In the genomic region with DNA sequence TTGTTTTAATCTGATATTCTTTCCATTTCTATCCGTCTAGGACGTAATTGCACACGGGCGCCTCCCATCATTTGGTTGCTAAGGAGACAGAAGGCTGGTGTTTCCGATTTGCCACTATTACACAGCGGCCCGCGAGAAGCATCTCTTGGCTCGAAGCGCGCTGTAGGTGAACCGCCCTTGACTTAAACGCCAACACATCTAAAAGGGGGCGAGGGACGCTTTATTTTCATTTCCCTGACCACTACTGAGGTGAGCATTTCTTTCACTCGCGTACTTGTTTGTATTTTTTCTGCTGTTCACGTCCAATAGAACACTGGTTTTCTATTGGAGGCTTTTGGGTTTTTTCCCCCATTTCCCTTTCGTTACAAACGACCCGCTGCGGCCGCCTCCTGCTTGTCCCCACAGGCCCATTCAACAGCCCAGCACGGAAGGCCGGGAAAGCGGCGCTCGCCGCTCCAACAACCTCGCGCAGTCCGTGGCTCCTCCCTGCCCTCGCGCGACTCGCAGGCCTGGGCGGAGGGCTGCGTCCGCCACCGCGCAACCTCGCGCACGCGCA, we compare ENCODE assay signal across 8 cellular contexts. TPM values are rescaled to one million over a fixed set of nuclear protein-coding genes. Genes with fewer than 3 reads are reported as not detected.
DNase-seq lines count a peak whose midpoint lies in the region; ATAC-seq and TF ChIP-seq lines count a peak whose summit lies in the region.

No MANE protein-coding gene starts in this region.

- POLR2A ChIA-PET in activated naive CD8-positive, alpha-beta T cell treated with anti-CD3 and anti-CD28 coated beads, Interleukin-2, amount 10 ng/mL, durations not matched to agents 7 days and 5 days (lab: Charles Lee): interaction anchor here (1.2 to 5.1 kb wide), 7 partner anchors 11 to 303 kb away, joined by 3 to 27 read pairs (median 9); partner anchors contain the start of genes RIPK1 and SERPINB1

- peaks cover 39% of the 10 kb centered on the region for H3K79me2 ChIP-seq in GM23248 (ENCODE audit: insufficient read depth)

- H3K36me3 Mint-ChIP-seq in activated naive CD8-positive, alpha-beta T cell treated with anti-CD3 and anti-CD28 coated beads, Interleukin-2, amount 10 ng/mL, durations not matched to agents 7 days and 5 days: peaks cover 4% of the 10 kb centered on the region
- peaks cover 2% of the 10 kb centered on the region for H3K36me3 Mint-ChIP-seq in progenitor cell of endocrine pancreas (ENCODE audit: insufficient read depth)

- H3K27ac Mint-ChIP-seq in activated naive CD8-positive, alpha-beta T cell treated with anti-CD3 and anti-CD28 coated beads, Interleukin-2, amount 10 ng/mL, durations not matched to agents 7 days and 5 days: peak overlapping the region; percentile 95
- H3K27ac Mint-ChIP-seq in progenitor cell of endocrine pancreas: peak overlapping the region; percentile 98

- H3K4me3 ChIP-seq in GM23248: peak overlapping the region; percentile 76
- H3K4me3 ChIP-seq in LNCaP clone FGC (ENCODE audit: low read depth, low read length): peak overlapping the region; percentile 50
- H3K4me3 ChIP-seq in SK-N-MC: peak overlapping the region; percentile 84
- H3K4me3 ChIP-seq in heart right ventricle: peak overlapping the region; percentile 34 to 92 (median 56)

- H3K9ac ChIP-seq in GM23248 (peak overlapping the region; percentile 94), SK-N-MC (ENCODE audit: insufficient read length) (peak overlapping the region; percentile 76)

- no peaks in the 10 kb centered on the region; the same call in 1 of the 2 replicates for H4K20me1 ChIP-seq in GM23248 (ENCODE audit: insufficient read depth)

- no peaks in the 10 kb centered on the region for H3K9me2 ChIP-seq in GM23248 (ENCODE audit: insufficient read depth)

- H3K9me3 ChIP-seq in GM23248 (ENCODE audit: low read depth) (no peaks in the 10 kb centered on the region), SK-N-MC (ENCODE audit: low read depth, low read length) (no peaks in the 10 kb centered on the region), heart right ventricle (no peaks in the 10 kb centered on the region)

- DNase-seq in GM03348 (ENCODE audit: low spot score) (peak; percentile 99), GM23248 (peak; percentile 92), LNCaP clone FGC (ENCODE audit: low read depth) (no peak), SK-N-MC (ENCODE audit: low read depth, low spot score) (peak; percentile 47), heart right ventricle (peak in 1 of 2 donors; percentile 42), progenitor cell of endocrine pancreas (ENCODE audit: low spot score, unreplicated experiment) (no peak), GDM1 (lab: John Stamatoyannopoulos, UW) (no peak)
- peak; percentile 62 for DNase-seq in activated naive CD8-positive, alpha-beta T cell treated with anti-CD3 and anti-CD28 coated beads, Interleukin-2, amount 10 ng/mL, durations not matched to agents 7 days and 5 days

- no peaks in the 10 kb centered on the region for H3K27me3 Mint-ChIP-seq in activated naive CD8-positive, alpha-beta T cell treated with anti-CD3 and anti-CD28 coated beads, Interleukin-2, amount 10 ng/mL, durations not matched to agents 7 days and 5 days
- no peaks in the 10 kb centered on the region for H3K27me3 Mint-ChIP-seq in progenitor cell of endocrine pancreas

- peak overlapping the region; percentile 94 for H3K4me3 Mint-ChIP-seq in activated naive CD8-positive, alpha-beta T cell treated with anti-CD3 and anti-CD28 coated beads, Interleukin-2, amount 10 ng/mL, durations not matched to agents 7 days and 5 days
- H3K4me3 Mint-ChIP-seq in progenitor cell of endocrine pancreas (ENCODE audit: low read depth): peak overlapping the region; percentile 86

- H3K36me3 ChIP-seq in GM23248 (ENCODE audit: low read depth) (0 out of 2 replicates have a peak, but pooled peaks cover 9% of the 10 kb centered on the region), SK-N-MC (ENCODE audit: insufficient read depth, low read length) (peaks cover 12% of the 10 kb centered on the region), heart right ventricle (no peaks in the 10 kb centered on the region)

- 1 to 2% methylated on average over 32 to 40 of the region's 45 CpGs for WGBS in GM23248 (ENCODE audit: low coverage in 1 of 2, low lambda C conversion rate in 2 of 2, missing lambda C conversion rate in 2 of 2), 2 experiments
- 1% methylated on average over 39 to 45 of the region's 45 CpGs for WGBS in heart right ventricle, 2 donors

- H3K27ac ChIP-seq in GM23248: peak overlapping the region; percentile 97
- peak overlapping the region; percentile 66 for H3K27ac ChIP-seq in SK-N-MC
- H3K27ac ChIP-seq in heart right ventricle: peak overlapping the region; percentile 57 to 97 (median 88)

- H3K4me1 Mint-ChIP-seq in activated naive CD8-positive, alpha-beta T cell treated with anti-CD3 and anti-CD28 coated beads, Interleukin-2, amount 10 ng/mL, durations not matched to agents 7 days and 5 days: peaks cover 35% of the 10 kb centered on the region
- H3K4me1 Mint-ChIP-seq in progenitor cell of endocrine pancreas (ENCODE audit: low read depth): peaks cover 19% of the 10 kb centered on the region

- H3K9me3 Mint-ChIP-seq in activated naive CD8-positive, alpha-beta T cell treated with anti-CD3 and anti-CD28 coated beads, Interleukin-2, amount 10 ng/mL, durations not matched to agents 7 days and 5 days: peaks cover 2% of the 10 kb centered on the region
- H3K9me3 Mint-ChIP-seq in progenitor cell of endocrine pancreas (ENCODE audit: low read depth): peaks cover 5% of the 10 kb centered on the region

- peaks cover 22% of the 10 kb centered on the region for H3F3A ChIP-seq in GM23248 (ENCODE audit: insufficient read depth)

- peak overlapping the region; percentile 83 for H3K4me2 ChIP-seq in GM23248 (ENCODE audit: unreplicated experiment)

- intact Hi-C loops in heart right ventricle (cut with DNase I): loop anchor here in 2 of 10 donors (5.0 kb wide), 2 partner anchors 223 to 567 kb away; no protein-coding TSS in a partner anchor

- peak overlapping the region; percentile 92 for H2AFZ ChIP-seq in GM23248

- in situ Hi-C loops in GM23248 (cut with MboI): no loop called here

- peak; percentile 72 for ATAC-seq in activated naive CD8-positive, alpha-beta T cell treated with anti-CD3 and anti-CD28 coated beads, Interleukin-2, amount 10 ng/mL, durations not matched to agents 7 days and 5 days (ENCODE audit: low read depth)
- peak; percentile 87 to 94 (median 89) for ATAC-seq in heart right ventricle

- H3K4me1 ChIP-seq in GM23248 (ENCODE audit: insufficient read depth): peaks cover 27% of the 10 kb centered on the region
- H3K4me1 ChIP-seq in heart right ventricle: peaks cover 2 to 51% (median 33%) of the 10 kb centered on the region in 9 donors

- TF ChIP-seq CTCF in LNCaP clone FGC (IDR thresholded peaks at IDR 0.05; ENCODE audit: control insufficient read depth, extremely low read depth, insufficient read depth): no peak
- no peak for TF ChIP-seq CTCF in heart right ventricle (IDR thresholded peaks at IDR 0.05)
- no peak for TF ChIP-seq CTCF in progenitor cell of endocrine pancreas (IDR thresholded peaks at IDR 0.05; ENCODE audit: unreplicated experiment)

- H3K27me3 ChIP-seq in GM23248 (replicated peaks; ENCODE audit: insufficient read depth) (no peaks in the 10 kb centered on the region), heart right ventricle (no peaks in the 10 kb centered on the region)

RNA-seq across cellular contexts. Expression of gene WRNIP1, which starts 0.5 kb away (rescaled TPM):
- 63.1 and 64.9 TPM in 2 replicates for total RNA-seq in GM23248 (2014; rRNA removed; shearing (Covaris generic))
- polyA plus RNA-seq in GM23248 (2016; fragmentation: Nextera tagmentation; extraction: Ambion mirVana): 16.8 and 17.0 TPM in 2 replicates
- 10 to 100 TPM; 45.4 to 46.7 TPM for total RNA-seq in activated naive CD8-positive, alpha-beta T cell treated with anti-CD3 and anti-CD28 coated beads, Interleukin-2, amount 10 ng/mL, durations not matched to agents 7 days and 5 days
- 10 to 100 TPM; 29.7 to 41.7 (median 35.4) TPM for total RNA-seq in heart right ventricle
- polyA plus RNA-seq in heart right ventricle: 10 to 100 TPM; 35.8 to 44.9 TPM
- 40.4 and 42.5 TPM in 2 replicates for total RNA-seq in progenitor cell of endocrine pancreas

RNA-seq across cellular contexts. Expression of gene MYLK4, which starts 14.0 kb away (rescaled TPM):
- total RNA-seq in GM23248 (2014; rRNA removed; shearing (Covaris generic)): 0.43 and 0.51 TPM in 2 replicates
- 0.20 and 0.24 TPM in 2 replicates for polyA plus RNA-seq in GM23248 (2016; fragmentation: Nextera tagmentation; extraction: Ambion mirVana)
- under 1 TPM; 0.33 to 0.62 TPM for total RNA-seq in activated naive CD8-positive, alpha-beta T cell treated with anti-CD3 and anti-CD28 coated beads, Interleukin-2, amount 10 ng/mL, durations not matched to agents 7 days and 5 days
- 1 to 10 TPM in 4 of 10 donors, under 1 TPM in 6; 0.42 to 2.5 (median 0.98) TPM for total RNA-seq in heart right ventricle
- under 1 TPM; 0.13 to 0.88 TPM for polyA plus RNA-seq in heart right ventricle
- 0.60 and 0.80 TPM in 2 replicates for total RNA-seq in progenitor cell of endocrine pancreas

Comparison
In these comparisons a context has a peak if more than half of its experiments do, and no peak if none do; other contexts are left out.
1. DNase-seq: peak in GM03348 (single experiment), GM23248 (single experiment), SK-N-MC (single experiment) and activated naive CD8-positive, alpha-beta T cell treated with anti-CD3 and anti-CD28 coated beads, Interleukin-2, amount 10 ng/mL, durations not matched to agents 7 days and 5 days (single experiment); none in LNCaP clone FGC (single experiment), progenitor cell of endocrine pancreas (single experiment) and GDM1 (single experiment).
2. Peak in every context shown above with its lines, with median percentiles within 50 percentile points of each other: H3K27ac ChIP-seq and H3K4me3 ChIP-seq.